13 cellular contexts compared by ENCODE assay signal in genomic region chr2:157329524-157329923, GRCh38. TPM values are rescaled to one million over a fixed set of nuclear protein-coding genes. Genes with fewer than 3 reads are reported as not detected.
DNase-seq lines count a peak whose midpoint lies in the region; ATAC-seq and TF ChIP-seq lines count a peak whose summit lies in the region.
"Had no signal": no experiment of that assay in that cellular context is flagged by ENCODE, and none has a peak within 500 bp of the region (broad histone marks: within the 10 kb centered on the region; RNA-seq: fewer than 3 reads in every experiment).

No MANE protein-coding gene starts in this region.

- H3K79me2 ChIP-seq in hepatocyte = no peaks in the 10 kb centered on the region

- peak; percentile 92 for ATAC-seq in mucosa of descending colon
- no peak for ATAC-seq in GM21717 (IDR thresholded peaks at IDR 0.05; ENCODE audit: unreplicated experiment)

- no peaks in the 10 kb centered on the region for H4K20me1 ChIP-seq in hepatocyte (ENCODE audit: insufficient read depth, poor library complexity, severe bottlenecking)

- H3K36me3 ChIP-seq in mucosa of descending colon (ENCODE audit: low read depth) (no peaks in the 10 kb centered on the region), hepatocyte (replicated peaks; ENCODE audit: insufficient read depth, low read depth) (no peaks in the 10 kb centered on the region)
- H3K36me3 ChIP-seq: SJSA1 had no signal

- no peaks in the 10 kb centered on the region for H3K9me2 ChIP-seq in hepatocyte (replicated peaks; ENCODE audit: insufficient read depth)

- CTCF ChIA-PET in RWPE1 (lab: Yijun Ruan, JAX) = interaction anchor here (0.7 to 1.1 kb wide), 2 partner anchors 30 to 1465 kb away, joined by 3 read pairs; no protein-coding TSS in a partner anchor

- 85% methylated on average over 9 of the region's 9 CpGs for WGBS in hepatocyte (ENCODE audit: low lambda C conversion rate, missing lambda C conversion rate)

- H3K4me2 ChIP-seq in hepatocyte = no peak overlapping the region

- TF ChIP-seq CTCF in RWPE1 (conservative IDR thresholded peaks at IDR 0.05; ENCODE audit: low read depth) (no peak), mucosa of descending colon (IDR thresholded peaks at IDR 0.05) (no peak), hepatocyte (IDR thresholded peaks at IDR 0.05; ENCODE audit: poor library complexity) (no peak)

- POLR2A ChIA-PET in RWPE1 (lab: Yijun Ruan, JAX; ENCODE audit: low non-redundant PET) = no interaction called here

- DNase-seq in COLO668 (lab: John Stamatoyannopoulos, UW; ENCODE audit: unreplicated experiment) (peak; percentile 77), NCI-H1694 (lab: John Stamatoyannopoulos, UW) (peak; percentile 95), RWPE1 (ENCODE audit: low spot score) (peak; percentile 19), mucosa of descending colon (peak; percentile 73 to 82 (median 76)), NCI-H2227 treated with DMSO at 0.1 percent for 48 hours (lab: John Stamatoyannopoulos, UW) (no peak), hepatocyte (ENCODE audit: low spot score) (no peak), islet precursor cell (no peak)
- DNase-seq: cerebellar nuclear complex, NCI-H1930, nephron progenitor cell had no signal

- H3K27me3 ChIP-seq in hepatocyte = no peaks in the 10 kb centered on the region
- H3K27me3 ChIP-seq: SJSA1 had no signal

- H3K4me1 ChIP-seq in mucosa of descending colon (ENCODE audit: low read depth) = peaks cover 10% of the 10 kb centered on the region
- H3K4me1 ChIP-seq in hepatocyte (ENCODE audit: insufficient read depth) = peaks cover 4% of the 10 kb centered on the region
- H3K4me1 ChIP-seq: SJSA1 had no signal

- H3K27ac ChIP-seq in RWPE1 (peak overlapping the region; percentile 57), hepatocyte (no peak overlapping the region)
- H3K27ac ChIP-seq: SJSA1 had no signal

- H3K9me3 ChIP-seq in mucosa of descending colon = no peaks in the 10 kb centered on the region
- no peaks in the 10 kb centered on the region for H3K9me3 ChIP-seq in hepatocyte (ENCODE audit: low read depth)
- H3K9me3 ChIP-seq: SJSA1 had no signal

- intact Hi-C loops in mucosa of descending colon (cut with DNase I, micrococcal nuclease) = no loop called here

- H3K4me3 ChIP-seq in mucosa of descending colon (no peak overlapping the region), hepatocyte (no peak overlapping the region)
- H3K4me3 ChIP-seq: SJSA1 had no signal

- no peak overlapping the region for H2AFZ ChIP-seq in hepatocyte

RNA-seq across cellular contexts. Expression of gene ERMN, which starts 3.9 kb away (rescaled TPM):
- total RNA-seq in mucosa of descending colon (under 1 TPM; 0.06 to 0.32 (median 0.14) TPM), hepatocyte (0.07 and 0.80 TPM in 2 replicates)
- polyA plus RNA-seq in hepatocyte = 0.24 and 0.64 TPM in 2 replicates
- total RNA-seq: SJSA1 had no signal
- polyA plus RNA-seq: BJ had no signal

Comparison
In these comparisons a context has a peak if more than half of its experiments do, and no peak if none do; other contexts are left out.
1. DNase-seq: peak in COLO668 (single experiment), NCI-H1694 (single experiment), RWPE1 (single experiment) and mucosa of descending colon (3 of 3); none in NCI-H2227 treated with DMSO at 0.1 percent for 48 hours (single experiment), hepatocyte (single experiment) and islet precursor cell (single experiment).